In the genomic region with DNA sequence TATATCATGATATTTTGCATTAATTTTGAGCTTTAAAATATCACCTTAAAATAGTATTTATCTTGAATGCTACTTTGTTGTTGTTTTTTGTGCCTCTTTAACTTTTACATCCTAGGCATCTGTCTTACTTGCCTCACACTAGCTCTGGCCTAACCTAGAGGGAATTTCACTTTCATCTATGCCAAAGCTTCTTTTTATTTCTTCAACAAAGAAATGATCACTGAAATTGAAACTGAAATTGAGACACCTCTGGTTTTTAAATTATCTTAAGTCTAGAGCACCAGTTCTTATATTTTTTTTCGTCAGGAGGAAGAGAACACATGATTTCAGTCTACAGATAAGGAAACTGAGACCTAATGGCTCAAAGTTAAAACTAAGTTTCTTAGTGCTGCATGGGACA, we compare ENCODE assay signal across 8 cellular contexts. TPM values are rescaled to one million over a fixed set of nuclear protein-coding genes. Genes with fewer than 3 reads are reported as not detected.
DNase-seq lines count a peak whose midpoint lies in the region; ATAC-seq and TF ChIP-seq lines count a peak whose summit lies in the region.
"Had no signal": no experiment of that assay in that cellular context is flagged by ENCODE, and none has a peak within 500 bp of the region (broad histone marks: within the 10 kb centered on the region; RNA-seq: fewer than 3 reads in every experiment).

No MANE protein-coding gene starts in this region.

- no peak overlapping the region for H3K27ac ChIP-seq in heart left ventricle

- 39 to 56% (median 48%) methylated on average over 1 of the region's 1 CpG for WGBS in heart left ventricle, 4 donors

- ATAC-seq in GM18907 (IDR thresholded peaks at IDR 0.05; ENCODE audit: unreplicated experiment), result peak; percentile 90
- peak; percentile 88 for ATAC-seq in GM21515 (IDR thresholded peaks at IDR 0.05; ENCODE audit: unreplicated experiment)
- ATAC-seq in HG03045 (IDR thresholded peaks at IDR 0.05; ENCODE audit: unreplicated experiment), result peak; percentile 85
- ATAC-seq in heart left ventricle, result no peak

- H3K4me1 ChIP-seq in heart left ventricle, result peaks cover 0 to 22% (median 6%) of the 10 kb centered on the region in 12 donors

- DNase-seq in OCI-M1 (lab: John Stamatoyannopoulos, UW) (peak; percentile 51), cerebellar nuclear complex (lab: John Stamatoyannopoulos, UW) (no peak), heart left ventricle (no peak), NCI-H748 (lab: John Stamatoyannopoulos, UW; ENCODE audit: unreplicated experiment) (no peak)
- DNase-seq: effector CD4-positive, alpha-beta T cell had no signal

- H3K27me3 ChIP-seq in heart left ventricle, result peaks cover 0 to 38% (median 25%) of the 10 kb centered on the region in 9 donors

- TF ChIP-seq CTCF in heart left ventricle (IDR thresholded peaks at IDR 0.05), result no peak

- H3K36me3 ChIP-seq in heart left ventricle, result no peaks in the 10 kb centered on the region

- intact Hi-C loops in heart left ventricle (cut with DNase I), result no loop called here

- no peak overlapping the region for H3K4me3 ChIP-seq in heart left ventricle

- TF ChIP-seq POLR2A in heart left ventricle (IDR thresholded peaks at IDR 0.05), result no peak

- H3K9me3 ChIP-seq in heart left ventricle, result no peaks in the 10 kb centered on the region

RNA-seq across cellular contexts. Expression of gene SCIN, which starts 3.5 kb away (rescaled TPM):
- 1 to 10 TPM in 2 of 9 donors, under 1 TPM in 3, not detected in 4; 0.12 to 1.7 (median 0.90) TPM for total RNA-seq in heart left ventricle
- polyA plus RNA-seq in heart left ventricle, result under 1 TPM in 1 of 2 donors, not detected in 1; 0.01 TPM

Comparison
In these comparisons a context has a peak if more than half of its experiments do, and no peak if none do; other contexts are left out.
1. ATAC-seq: peak in GM18907 (single experiment), GM21515 (single experiment) and HG03045 (single experiment); none in heart left ventricle (0 of 4).